30 cellular contexts compared by ENCODE assay signal in genomic region chr5:126119894-126120442, GRCh38.
DNase-seq lines count a peak whose midpoint lies in the region; ATAC-seq, FAIRE-seq and TF ChIP-seq lines count a peak whose summit lies in the region.
"Had no signal": no experiment of that assay in that cellular context is flagged by ENCODE, and none has a peak within 500 bp of the region (broad histone marks: within the 10 kb centered on the region; RNA-seq: fewer than 3 reads in every experiment).

No MANE protein-coding gene starts in this region.

- POLR2A ChIA-PET in HEK293 (lab: Yijun Ruan, JAX) = no interaction called here

- H3K4me3 ChIP-seq in DND-41 (ENCODE audit: low read depth in 1 of 2, low read length in 2 of 2) (no peak overlapping the region), HEK293 (ENCODE audit: low read depth, low read length) (no peak overlapping the region), astrocyte (ENCODE audit: insufficient read depth, low read depth, low read length) (no peak overlapping the region), fibroblast of villous mesenchyme (ENCODE audit: low read depth, low read length) (no peak overlapping the region)
- H3K4me3 ChIP-seq: ascending aorta, psoas muscle, thyroid gland had no signal

- CTCF ChIA-PET in HEK293 (lab: Yijun Ruan, JAX) = no interaction called here

- H3K27ac ChIP-seq in DND-41 (ENCODE audit: low read length) (no peak overlapping the region; the same call in 1 of the 2 replicates), HEK293 (ENCODE audit: extremely low read depth, low read depth, low read length) (no peak overlapping the region), astrocyte (ENCODE audit: low read depth, low read length) (no peak overlapping the region)
- H3K27ac ChIP-seq: ascending aorta, psoas muscle, RWPE1, thyroid gland had no signal

- TF ChIP-seq CTCF in DND-41 (IDR thresholded peaks at IDR 0.05; ENCODE audit: borderline replicate concordance, extremely low read depth, low read length, poor library complexity, severe bottlenecking) (no peak), HEK293 (tag by site-specific recombination; IDR thresholded peaks at IDR 0.05) (no peak), astrocyte (IDR thresholded peaks at IDR 0.05; ENCODE audit: insufficient read depth, low read depth, low read length) (no peak), fibroblast of villous mesenchyme (IDR thresholded peaks at IDR 0.05; ENCODE audit: insufficient read depth, low read depth, low read length) (no peak)

- H3K4me1 ChIP-seq in DND-41 (ENCODE audit: insufficient read depth, low read length) (peaks cover 26% of the 10 kb centered on the region), HEK293 (ENCODE audit: control insufficient read depth, insufficient read depth, low read length) (peaks cover 5% of the 10 kb centered on the region), astrocyte (ENCODE audit: insufficient read depth, low read length) (peaks cover 12% of the 10 kb centered on the region)
- H3K4me1 ChIP-seq: psoas muscle, thyroid gland had no signal

- H3K27me3 ChIP-seq in DND-41 (ENCODE audit: insufficient read depth, low read length, poor library complexity) (no peaks in the 10 kb centered on the region), astrocyte (ENCODE audit: insufficient read depth, low read length) (no peaks in the 10 kb centered on the region)
- H3K27me3 ChIP-seq: ascending aorta, BE2C, thyroid gland had no signal

- H3K9me3 ChIP-seq in DND-41 (ENCODE audit: insufficient read depth, low read length, severe bottlenecking) = no peaks in the 10 kb centered on the region
- no peaks in the 10 kb centered on the region for H3K9me3 ChIP-seq in HEK293 (ENCODE audit: control insufficient read depth, insufficient read depth, low read depth, low read length)
- H3K9me3 ChIP-seq in astrocyte (ENCODE audit: insufficient read depth, low read depth, low read length) = no peaks in the 10 kb centered on the region
- H3K9me3 ChIP-seq: ascending aorta, BE2C, psoas muscle, thyroid gland had no signal

- FAIRE-seq in astrocyte (lab: Jason Lieb, UNC) = no peak

- peaks cover 29% of the 10 kb centered on the region for H3K4me1 Mint-ChIP-seq in astrocyte (ENCODE audit: low read depth, unreplicated experiment)
- H3K4me1 Mint-ChIP-seq: central memory CD8-positive, alpha-beta T cell; naive thymus-derived CD8-positive, alpha-beta T cell had no signal

- H4K20me1 ChIP-seq in DND-41 (ENCODE audit: insufficient read depth, low read length) (no peaks in the 10 kb centered on the region), astrocyte (ENCODE audit: insufficient read depth, low read length) (no peaks in the 10 kb centered on the region)

- H3K9me3 Mint-ChIP-seq in astrocyte (ENCODE audit: unreplicated experiment) = no peaks in the 10 kb centered on the region
- H3K9me3 Mint-ChIP-seq: activated CD8-positive, alpha-beta T cell treated with anti-CD3 and anti-CD28 coated beads for 36 hours; T-helper 1 cell treated with Interleukin-12 subunit alpha and Interleukin-12 subunit beta and Interleukin-4 antibody, amounts not matched to agents 30 μg/mL and 1 μg/mL, for 36 hours had no signal

- no peaks in the 10 kb centered on the region for H3K36me3 Mint-ChIP-seq in astrocyte (ENCODE audit: low read depth, unreplicated experiment)
- H3K36me3 Mint-ChIP-seq: activated naive CD8-positive, alpha-beta T cell; naive thymus-derived CD8-positive, alpha-beta T cell had no signal

- peak; percentile 8 for DNase-seq in DND-41
- no peak for DNase-seq in astrocyte (ENCODE audit: low read depth)
- peak; percentile 60 for DNase-seq in fibroblast of villous mesenchyme (ENCODE audit: low read depth)
- no peak for DNase-seq in NCI-H524 (lab: John Stamatoyannopoulos, UW)
- DNase-seq in SHP77 treated with DMSO at 0.1 percent for 48 hours (lab: John Stamatoyannopoulos, UW) = no peak
- DNase-seq: ACHN; activated CD4-positive, alpha-beta T cell treated with anti-CD3 and anti-CD28 coated beads for 1 hour; activated CD8-positive, alpha-beta T cell treated with anti-CD3 and anti-CD28 coated beads for 36 hours; activated effector memory CD4-positive, alpha-beta T cell treated with Interleukin-2 at 50 U/mL for 16 hours; BE2C; dermis blood vessel endothelial cell; DMS53; GF-D8; head of caudate nucleus; Kasumi-1; MV-4-11; naive thymus-derived CD8-positive, alpha-beta T cell; NCI-H1694; NCI-H774; nucleus accumbens; psoas muscle; thyroid gland had no signal

- H3K4me3 Mint-ChIP-seq in astrocyte (ENCODE audit: unreplicated experiment) = no peak overlapping the region
- H3K4me3 Mint-ChIP-seq: activated CD8-positive, alpha-beta T cell treated with anti-CD3 and anti-CD28 coated beads for 36 hours; activated naive CD8-positive, alpha-beta T cell; central memory CD8-positive, alpha-beta T cell; naive thymus-derived CD8-positive, alpha-beta T cell; stimulated activated naive CD8-positive, alpha-beta T cell treated with anti-CD3 and anti-CD28 coated beads, Interleukin-15, Interleukin-2, amounts not matched to agents 100 ng/mL and 50 ng/mL, for 24 hours; T-helper 1 cell treated with Interleukin-12 subunit alpha and Interleukin-12 subunit beta and Interleukin-4 antibody, amounts not matched to agents 30 μg/mL and 1 μg/mL, for 36 hours had no signal

- no peaks in the 10 kb centered on the region for H3K27me3 Mint-ChIP-seq in astrocyte (ENCODE audit: low read depth, unreplicated experiment)
- H3K27me3 Mint-ChIP-seq: activated CD8-positive, alpha-beta T cell treated with anti-CD3 and anti-CD28 coated beads for 36 hours; activated naive CD8-positive, alpha-beta T cell; central memory CD8-positive, alpha-beta T cell; naive thymus-derived CD8-positive, alpha-beta T cell; stimulated activated naive CD8-positive, alpha-beta T cell treated with anti-CD3 and anti-CD28 coated beads, Interleukin-15, Interleukin-2, amounts not matched to agents 100 ng/mL and 50 ng/mL, for 24 hours had no signal

- H2AFZ ChIP-seq in DND-41 (ENCODE audit: low read depth, low read length) (peak overlapping the region; percentile 9; the same call in 1 of the 2 replicates), astrocyte (ENCODE audit: low read depth, low read length) (no peak overlapping the region)

- H3K79me2 ChIP-seq in DND-41 (ENCODE audit: insufficient read depth, low read length) (no peaks in the 10 kb centered on the region), astrocyte (ENCODE audit: insufficient read depth, low read length) (no peaks in the 10 kb centered on the region)

- no peak overlapping the region for H3K9ac ChIP-seq in DND-41 (ENCODE audit: low read depth, low read length)
- H3K9ac ChIP-seq in astrocyte (ENCODE audit: low read length) = no peak overlapping the region

- H3K4me2 ChIP-seq in DND-41 (ENCODE audit: insufficient read depth, low read length) (no peak overlapping the region), astrocyte (ENCODE audit: low read length) (no peak overlapping the region)

- peak overlapping the region; percentile 63 for H3K27ac Mint-ChIP-seq in astrocyte (ENCODE audit: unreplicated experiment)
- H3K27ac Mint-ChIP-seq: activated CD8-positive, alpha-beta T cell treated with anti-CD3 and anti-CD28 coated beads for 36 hours; activated naive CD8-positive, alpha-beta T cell; naive thymus-derived CD8-positive, alpha-beta T cell; stimulated activated naive CD8-positive, alpha-beta T cell treated with anti-CD3 and anti-CD28 coated beads, Interleukin-15, Interleukin-2, amounts not matched to agents 100 ng/mL and 50 ng/mL, for 24 hours; T-helper 1 cell treated with Interleukin-12 subunit alpha and Interleukin-12 subunit beta and Interleukin-4 antibody, amounts not matched to agents 30 μg/mL and 1 μg/mL, for 36 hours had no signal

- ATAC-seq in DND-41 (ENCODE audit: insufficient read depth, low read depth) (0 out of 3 replicates have a peak, but pooled peaks have one; percentile 40), GM18868 (IDR thresholded peaks at IDR 0.05; ENCODE audit: unreplicated experiment) (no peak)
- ATAC-seq: activated CD8-positive, alpha-beta T cell treated with anti-CD3 and anti-CD28 coated beads for 36 hours; naive thymus-derived CD8-positive, alpha-beta T cell; psoas muscle had no signal

- no peaks in the 10 kb centered on the region for H3K36me3 ChIP-seq in DND-41 (ENCODE audit: insufficient read depth, low read length)
- H3K36me3 ChIP-seq in HEK293 (ENCODE audit: control insufficient read depth in 2 of 2, insufficient read depth in 1 of 2, low read length in 2 of 2) = no peaks in the 10 kb centered on the region
- no peaks in the 10 kb centered on the region for H3K36me3 ChIP-seq in astrocyte (ENCODE audit: insufficient read depth, low read length)
- H3K36me3 ChIP-seq: ascending aorta, BE2C, thyroid gland had no signal

TF ChIP-seq in HEK293, 187 proteins besides CTCF, POLR2A, EP300 and RAD21:
- TF ChIP-seq ZBTB17 (tag by site-specific recombination; IDR thresholded peaks at IDR 0.05) (peak; percentile 44; the same call in 1 of the 2 replicates), ZNF664 (tag by site-specific recombination; IDR thresholded peaks at IDR 0.05) (peak; percentile 82), ZNF394 (tag by site-specific recombination; IDR thresholded peaks at IDR 0.05; ENCODE audit: borderline replicate concordance) (no peak), ZNF157 (tag by site-specific recombination; IDR thresholded peaks at IDR 0.05) (0 out of 2 replicates have a peak, but pooled peaks have one; percentile 9), ZNF513 (tag by site-specific recombination; IDR thresholded peaks at IDR 0.05) (no peak), ZNF548 (tag by site-specific recombination; IDR thresholded peaks at IDR 0.05) (0 out of 2 replicates have a peak, but pooled peaks have one; percentile 11), ZNF366 (tag by site-specific recombination; conservative IDR thresholded peaks at IDR 0.05) (no peak), KLF16 (tag by site-specific recombination; IDR thresholded peaks at IDR 0.05) (0 out of 2 replicates have a peak, but pooled peaks have one; percentile 24)

Comparison
In these comparisons a context has a peak if more than half of its experiments do, and no peak if none do; other contexts are left out.
1. DNase-seq: peak in DND-41 (single experiment) and fibroblast of villous mesenchyme (single experiment); none in astrocyte (single experiment), NCI-H524 (0 of 2) and SHP77 treated with DMSO at 0.1 percent for 48 hours (single experiment).